16 cellular contexts compared by ENCODE assay signal in genomic region chr15:35381328-35381727, GRCh38.
DNase-seq lines count a peak whose midpoint lies in the region; ATAC-seq and TF ChIP-seq lines count a peak whose summit lies in the region.
"Had no signal": no experiment of that assay in that cellular context is flagged by ENCODE, and none has a peak within 500 bp of the region (broad histone marks: within the 10 kb centered on the region; RNA-seq: fewer than 3 reads in every experiment).

No MANE protein-coding gene starts in this region.

- no peaks in the 10 kb centered on the region; the same call in 1 of the 2 replicates for H3K4me1 ChIP-seq in GM23338 (ENCODE audit: insufficient read depth)
- H3K4me1 ChIP-seq: BE2C had no signal

- H3K4me3 ChIP-seq in GM23338 = no peak overlapping the region
- H3K4me3 ChIP-seq: GM23248 had no signal

- H3K4me3 Mint-ChIP-seq in GM23338 (no peak overlapping the region), WTC11 (no peak overlapping the region), nephron progenitor cell (no peak overlapping the region), CD14-positive monocyte (no peak overlapping the region)
- H3K4me3 Mint-ChIP-seq: CD8-positive, alpha-beta T cell had no signal

- H3K27ac Mint-ChIP-seq in GM23338 (peak overlapping the region; percentile 76; the same call in 1 of the 2 replicates), WTC11 (0 out of 2 replicates have a peak overlapping the region, but pooled peaks have one; percentile 74), nephron progenitor cell (peak overlapping the region; percentile 89), CD14-positive monocyte (no peak overlapping the region)
- H3K27ac Mint-ChIP-seq: CD8-positive, alpha-beta T cell had no signal

- H2AFZ ChIP-seq in GM23338 = no peak overlapping the region
- H2AFZ ChIP-seq: GM23248 had no signal

- H3K27me3 ChIP-seq in GM23338 (ENCODE audit: insufficient read depth) = no peaks in the 10 kb centered on the region
- H3K27me3 ChIP-seq: BE2C had no signal

- H3K36me3 ChIP-seq in GM23338 (ENCODE audit: insufficient read depth) = no peaks in the 10 kb centered on the region
- H3K36me3 ChIP-seq: BE2C had no signal

- POLR2A ChIA-PET in WTC11 (lab: Charles Lee) = no interaction called here

- no peaks in the 10 kb centered on the region for H3K9me2 ChIP-seq in GM23338 (ENCODE audit: insufficient read depth)

- intact Hi-C loops in CD14-positive monocyte (cut with micrococcal nuclease) = no loop called here

- in situ Hi-C loops in KBM-7 (cut with MboI; ENCODE audit: low pct_unique_long_range_greater_than_20kb, low sequenced_read_pairs) = no loop called here

- H3K4me2 ChIP-seq in GM23338 = no peak overlapping the region

- H3F3A ChIP-seq in GM23338 (replicated peaks; ENCODE audit: low read depth) = no peaks in the 10 kb centered on the region

- H3K36me3 Mint-ChIP-seq in GM23338 (ENCODE audit: low read depth) (peaks cover 13% of the 10 kb centered on the region), WTC11 (peaks cover 12% of the 10 kb centered on the region), nephron progenitor cell (ENCODE audit: low read depth) (peaks cover 14% of the 10 kb centered on the region), CD14-positive monocyte (peaks cover 7 to 9% of the 10 kb centered on the region in 2 donors)

- H3K4me1 Mint-ChIP-seq in GM23338 (peaks cover 3% of the 10 kb centered on the region; the same call in 2 of the 3 replicates), WTC11 (peaks cover 8% of the 10 kb centered on the region; the same call in 1 of the 2 replicates), nephron progenitor cell (peaks cover 5% of the 10 kb centered on the region), CD14-positive monocyte (no peaks in the 10 kb centered on the region)

- H3K9me3 Mint-ChIP-seq in GM23338 (peaks cover 3% of the 10 kb centered on the region; the same call in 1 of the 3 replicates), WTC11 (peaks cover 20% of the 10 kb centered on the region), nephron progenitor cell (peaks cover 20% of the 10 kb centered on the region), CD14-positive monocyte (peaks cover 2 to 10% (median 5%) of the 10 kb centered on the region in 7 donors)

- no peaks in the 10 kb centered on the region for H3K79me2 ChIP-seq in GM23338 (replicated peaks; ENCODE audit: insufficient read depth)

- no peak for DNase-seq in GM23338 (ENCODE audit: low spot score)
- peak; percentile 9 for DNase-seq in KBM-7
- no peak for DNase-seq in WTC11 (ENCODE audit: low spot score)
- DNase-seq in nephron progenitor cell = no peak
- no peak for DNase-seq in NOMO-1 treated with DMSO at 0.1 percent for 48 hours (lab: John Stamatoyannopoulos, UW; ENCODE audit: unreplicated experiment)
- DNase-seq in NCI-H2171 treated with DMSO at 0.1 percent for 48 hours (lab: John Stamatoyannopoulos, UW) = no peak
- no peak for DNase-seq in stimulated activated naive CD4-positive, alpha-beta T cell treated with Interleukin-2 at 50 U/mL for 16 hours (lab: John Stamatoyannopoulos, UW)
- no peak for DNase-seq in CD14-positive monocyte (ENCODE audit: low spot score)
- DNase-seq: BE2C; Caco-2; CD8-positive, alpha-beta T cell; DMS53; GM23248; H7 had no signal

- ATAC-seq in GM23338 (no peak), WTC11 (no peak)
- ATAC-seq: CD8-positive, alpha-beta T cell; HepG2 had no signal

- CTCF ChIA-PET in WTC11 (lab: Charles Lee) = no interaction called here

- H4K20me1 ChIP-seq in GM23338 (replicated peaks; ENCODE audit: insufficient read depth) = no peaks in the 10 kb centered on the region

- no peak overlapping the region for H3K27ac ChIP-seq in GM23338 (ENCODE audit: low read depth)
- H3K27ac ChIP-seq: C4-2B, GM23248 had no signal

- no peak for TF ChIP-seq CTCF in GM23338 (conservative IDR thresholded peaks at IDR 0.05; ENCODE audit: low read depth in 2 of 2)
- TF ChIP-seq CTCF in WTC11 (IDR thresholded peaks at IDR 0.05) = no peak
- TF ChIP-seq CTCF in nephron progenitor cell (IDR thresholded peaks at IDR 0.05) = no peak
- TF ChIP-seq CTCF in CD14-positive monocyte (IDR thresholded peaks at IDR 0.05) = no peak

- no peaks in the 10 kb centered on the region for H3K27me3 Mint-ChIP-seq in GM23338 (ENCODE audit: insufficient read depth, low read depth, poor library complexity)
- no peaks in the 10 kb centered on the region for H3K27me3 Mint-ChIP-seq in WTC11 (ENCODE audit: low read depth)
- no peaks in the 10 kb centered on the region for H3K27me3 Mint-ChIP-seq in nephron progenitor cell (ENCODE audit: low read depth, poor library complexity)
- no peaks in the 10 kb centered on the region for H3K27me3 Mint-ChIP-seq in CD14-positive monocyte (ENCODE audit: low read depth in 3 of 3)

TF ChIP-seq in GM23338, 12 proteins besides CTCF, POLR2A, EP300 and RAD21:
- TF ChIP-seq NANOG (IDR thresholded peaks at IDR 0.05; ENCODE audit: borderline replicate concordance) = no peak
- TF ChIP-seq JUNB (IDR thresholded peaks at IDR 0.05; ENCODE audit: unreplicated experiment) = no peak
- TF ChIP-seq ZNF114 (CRISPR knock-in tag; IDR thresholded peaks at IDR 0.05) = no peak
- TF ChIP-seq ZNF331 (CRISPR knock-in tag; IDR thresholded peaks at IDR 0.05; ENCODE audit: low read depth) = no peak
- no peak for TF ChIP-seq EZH2 (IDR thresholded peaks at IDR 0.05; ENCODE audit: low read depth, unreplicated experiment)

TF ChIP-seq in WTC11, 78 proteins besides CTCF, POLR2A, EP300 and RAD21:
- no peak for TF ChIP-seq TEAD1 (CRISPR knock-in tag; IDR thresholded peaks at IDR 0.05)
- TF ChIP-seq NR3C1 (CRISPR knock-in tag; conservative IDR thresholded peaks at IDR 0.05; ENCODE audit: low read depth) = no peak
- no peak for TF ChIP-seq GTF2I (CRISPR knock-in tag; conservative IDR thresholded peaks at IDR 0.05)
- no peak for TF ChIP-seq E2F5 (CRISPR knock-in tag; IDR thresholded peaks at IDR 0.05)
- TF ChIP-seq ZSCAN18 (CRISPR knock-in tag; IDR thresholded peaks at IDR 0.05) = no peak
- no peak for TF ChIP-seq ZNF396 (CRISPR knock-in tag; IDR thresholded peaks at IDR 0.05; ENCODE audit: borderline replicate concordance)
- TF ChIP-seq FOXJ3 (CRISPR knock-in tag; IDR thresholded peaks at IDR 0.05; ENCODE audit: borderline replicate concordance) = no peak
- TF ChIP-seq ERG (CRISPR knock-in tag; IDR thresholded peaks at IDR 0.05) = no peak
- no peak for TF ChIP-seq ATF1 (CRISPR knock-in tag; IDR thresholded peaks at IDR 0.05)
- TF ChIP-seq MLX (CRISPR knock-in tag; IDR thresholded peaks at IDR 0.05) = no peak
- no peak for TF ChIP-seq TP53 (CRISPR knock-in tag; IDR thresholded peaks at IDR 0.05)

Comparison
In these comparisons a context has a peak if more than half of its experiments do, and no peak if none do; other contexts are left out.
1. H3K27ac Mint-ChIP-seq: peak in GM23338 (single experiment), WTC11 (single experiment) and nephron progenitor cell (single experiment); none in CD14-positive monocyte (0 of 7).